14 cellular contexts compared by ENCODE assay signal in the genomic region with DNA sequence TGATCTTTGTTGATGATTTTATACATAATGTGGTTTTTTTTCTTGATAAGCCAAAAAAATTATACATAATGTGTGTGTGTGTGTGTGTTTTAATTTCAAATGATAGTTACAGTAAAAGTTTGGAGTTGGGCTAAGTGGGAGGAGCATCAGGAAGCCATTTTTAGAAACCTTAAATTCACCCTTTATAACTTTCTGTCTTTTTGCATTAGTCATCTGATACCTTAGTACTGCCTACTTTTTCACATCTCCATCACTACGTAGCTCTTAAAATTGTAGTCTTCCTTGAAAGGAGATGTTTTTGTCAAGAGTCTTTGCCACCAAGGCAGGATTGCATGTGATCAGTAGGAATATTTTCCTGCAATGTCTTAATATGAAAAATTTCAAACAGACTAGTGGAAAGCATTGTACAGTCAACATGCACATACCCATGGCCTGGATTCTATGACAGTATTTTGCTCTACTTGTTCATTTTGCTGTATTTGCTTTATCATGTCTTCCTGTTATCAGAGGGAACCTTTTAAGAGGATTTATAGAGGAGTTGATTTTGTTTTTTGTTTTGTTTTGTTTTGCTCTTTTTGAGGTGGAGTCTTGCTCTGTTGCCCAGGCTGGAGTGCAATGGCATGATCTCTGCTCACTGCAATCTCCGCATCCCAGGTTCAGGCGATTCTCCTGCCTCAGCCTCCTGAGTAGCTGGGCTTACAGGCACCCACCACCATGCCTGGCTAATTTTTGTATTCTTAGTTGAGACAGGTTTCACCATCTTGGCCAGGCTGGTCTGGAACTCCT. TPM values are rescaled to one million over a fixed set of nuclear protein-coding genes. Genes with fewer than 3 reads are reported as not detected.
A peak's percentile ranks its signal among the peaks of the same experiment; 100 is the strongest.
DNase-seq lines count a peak whose midpoint lies in the region; ATAC-seq and TF ChIP-seq lines count a peak whose summit lies in the region.
"Had no signal": no experiment of that assay in that cellular context is flagged by ENCODE, and none has a peak within 500 bp of the region (broad histone marks: within the 10 kb centered on the region; RNA-seq: fewer than 3 reads in every experiment).

No MANE protein-coding gene starts in this region.

- no peak for TF ChIP-seq POLR2A in gastrocnemius medialis (IDR thresholded peaks at IDR 0.05)

- no TSS peak for BruUV-seq in PC-9 (replicated peaks; lab: Mats Ljungman, UMichigan)

- CTCF ChIA-PET in PC-9 (lab: Charles Lee), result interaction anchor here (0.6 kb wide), 1 partner anchor 54 kb away, joined by 3 read pairs; no protein-coding TSS in a partner anchor

- peaks cover 40% of the 10 kb centered on the region for H3K36me3 Mint-ChIP-seq in activated CD4-positive, alpha-beta T cell treated with anti-CD3 and anti-CD28 coated beads, Interleukin-2, amount 10 ng/mL, durations not matched to agents 24 days and 14 days (ENCODE audit: low read depth)
- H3K36me3 Mint-ChIP-seq in effector memory CD8-positive, alpha-beta T cell (ENCODE audit: insufficient read depth), result peaks cover 38% of the 10 kb centered on the region

- POLR2A ChIA-PET in PC-9 (lab: Charles Lee; ENCODE audit: unreplicated experiment), result no interaction called here

- intact Hi-C loops in activated CD4-positive, alpha-beta T cell treated with anti-CD3 and anti-CD28 coated beads, Interleukin-2, amount 10 ng/mL, durations not matched to agents 24 days and 14 days (cut with micrococcal nuclease), result no loop called here
- intact Hi-C loops in PC-9 (cut with micrococcal nuclease; ENCODE audit: unreplicated experiment) (no loop called here), gastrocnemius medialis (cut with DNase I; ENCODE audit: low total_unique reads) (no loop called here), psoas muscle (cut with DNase I) (loop anchor here in 1 of 2 donors (5.0 kb wide), 1 partner anchor 37 kb away; no protein-coding TSS in a partner anchor)

- H3K4me2 ChIP-seq in PC-9, result peak overlapping the region; percentile 36; the same call in 1 of the 2 replicates
- H3K4me2 ChIP-seq: KMS-11 had no signal

- H3K9me3 ChIP-seq in PC-9 (ENCODE audit: insufficient read depth, low read depth) (no peaks in the 10 kb centered on the region), gastrocnemius medialis (no peaks in the 10 kb centered on the region), psoas muscle (no peaks in the 10 kb centered on the region)
- H3K9me3 ChIP-seq: right atrium auricular region, upper lobe of left lung had no signal

- H3K27me3 ChIP-seq in PC-9 (ENCODE audit: insufficient read depth, low read depth), result no peaks in the 10 kb centered on the region
- H3K27me3 ChIP-seq in gastrocnemius medialis, result no peaks in the 10 kb centered on the region
- H3K27me3 ChIP-seq in psoas muscle (ENCODE audit: insufficient read depth in 3 of 3, low read length in 2 of 3), result no peaks in the 10 kb centered on the region
- H3K27me3 ChIP-seq: right atrium auricular region, upper lobe of left lung had no signal

- in situ Hi-C loops in gastrocnemius medialis (cut with MboI; ENCODE audit: low sequenced_read_pairs in 4 of 4), result loop anchor here in 2 of 4 donors (5.0 to 10.0 kb wide), 2 partner anchors 47 to 54 kb away; no protein-coding TSS in a partner anchor

- WGBS in psoas muscle, 3 donors, result 77 to 89% (median 79%) methylated on average over 3 of the region's 3 CpGs

- H3K36me3 ChIP-seq in PC-9 (ENCODE audit: low read depth), result peaks cover 31% of the 10 kb centered on the region; the same call in 1 of the 2 replicates
- H3K36me3 ChIP-seq in gastrocnemius medialis, result no peaks in the 10 kb centered on the region
- H3K36me3 ChIP-seq in psoas muscle (ENCODE audit: insufficient read depth in 1 of 2, low read depth in 1 of 2), result peaks cover 0 to 2% of the 10 kb centered on the region in 2 donors

- no peaks in the 10 kb centered on the region for H3K9me3 Mint-ChIP-seq in activated CD4-positive, alpha-beta T cell treated with anti-CD3 and anti-CD28 coated beads, Interleukin-2, amount 10 ng/mL, durations not matched to agents 24 days and 14 days
- no peaks in the 10 kb centered on the region for H3K9me3 Mint-ChIP-seq in effector memory CD8-positive, alpha-beta T cell

- H3K4me1 Mint-ChIP-seq in activated CD4-positive, alpha-beta T cell treated with anti-CD3 and anti-CD28 coated beads, Interleukin-2, amount 10 ng/mL, durations not matched to agents 24 days and 14 days, result peaks cover 63% of the 10 kb centered on the region
- peaks cover 59 to 76% of the 10 kb centered on the region in 2 donors for H3K4me1 Mint-ChIP-seq in effector memory CD8-positive, alpha-beta T cell (ENCODE audit: low read depth in 2 of 2)

- H3K27ac Mint-ChIP-seq in activated CD4-positive, alpha-beta T cell treated with anti-CD3 and anti-CD28 coated beads, Interleukin-2, amount 10 ng/mL, durations not matched to agents 24 days and 14 days, result peak overlapping the region; percentile 30
- H3K27ac Mint-ChIP-seq in effector memory CD8-positive, alpha-beta T cell, result peak overlapping the region; percentile 88 to 90

- no peaks in the 10 kb centered on the region for H3K9me2 ChIP-seq in PC-9 (ENCODE audit: insufficient read depth)

- H3K27ac ChIP-seq in PC-9 (peak overlapping the region; percentile 90; the same call in 1 of the 2 replicates), gastrocnemius medialis (peak overlapping the region; percentile 1 to 94 (median 69)), psoas muscle (no peak overlapping the region)
- H3K27ac ChIP-seq: KMS-11, right atrium auricular region had no signal

- H3K79me2 ChIP-seq in PC-9 (ENCODE audit: low read depth), result peaks cover 97% of the 10 kb centered on the region

- no peak overlapping the region for H2AFZ ChIP-seq in PC-9

- peaks cover 72% of the 10 kb centered on the region for H3K4me1 ChIP-seq in PC-9 (replicated peaks; ENCODE audit: insufficient read depth)
- peaks cover 80 to 90% of the 10 kb centered on the region in 2 donors for H3K4me1 ChIP-seq in gastrocnemius medialis
- H3K4me1 ChIP-seq in psoas muscle, result peaks cover 86% of the 10 kb centered on the region

- no peak for ATAC-seq in effector memory CD8-positive, alpha-beta T cell (replicated peaks)
- ATAC-seq in gastrocnemius medialis (no peak), GM18870 (IDR thresholded peaks at IDR 0.05; ENCODE audit: unreplicated experiment) (no peak), psoas muscle (no peak)

- H3K27me3 Mint-ChIP-seq in activated CD4-positive, alpha-beta T cell treated with anti-CD3 and anti-CD28 coated beads, Interleukin-2, amount 10 ng/mL, durations not matched to agents 24 days and 14 days, result no peaks in the 10 kb centered on the region
- no peaks in the 10 kb centered on the region for H3K27me3 Mint-ChIP-seq in effector memory CD8-positive, alpha-beta T cell

- TF ChIP-seq CTCF in PC-9 (conservative IDR thresholded peaks at IDR 0.05) (no peak), gastrocnemius medialis (IDR thresholded peaks at IDR 0.05 in 4 of 5, conservative IDR thresholded peaks at IDR 0.05 in 1 of 5) (no peak), psoas muscle (IDR thresholded peaks at IDR 0.05) (no peak)

- H3K4me3 Mint-ChIP-seq in activated CD4-positive, alpha-beta T cell treated with anti-CD3 and anti-CD28 coated beads, Interleukin-2, amount 10 ng/mL, durations not matched to agents 24 days and 14 days, result peak overlapping the region; percentile 41
- H3K4me3 Mint-ChIP-seq in effector memory CD8-positive, alpha-beta T cell, result peak overlapping the region; percentile 25 to 34

- peaks cover 58% of the 10 kb centered on the region for H3F3A ChIP-seq in PC-9 (ENCODE audit: insufficient read depth, low read depth)

- H4K20me1 ChIP-seq in PC-9 (ENCODE audit: insufficient read depth), result peaks cover 88% of the 10 kb centered on the region

- H3K4me3 ChIP-seq in PC-9 (no peak overlapping the region), gastrocnemius medialis (no peak overlapping the region), psoas muscle (no peak overlapping the region)
- H3K4me3 ChIP-seq: right atrium auricular region, upper lobe of left lung had no signal

- no peak for DNase-seq in activated CD4-positive, alpha-beta T cell treated with anti-CD3 and anti-CD28 coated beads, Interleukin-2, amount 10 ng/mL, durations not matched to agents 24 days and 14 days
- DNase-seq in activated CD4-positive, alpha-beta T cell treated with anti-CD3 and anti-CD28 coated beads, Interleukin-2, amount 50 U/mL, for 4 hours, result no peak
- no peak for DNase-seq in PC-9
- DNase-seq in effector memory CD8-positive, alpha-beta T cell, result no peak
- no peak for DNase-seq in gastrocnemius medialis
- DNase-seq in psoas muscle, result no peak
- no peak for DNase-seq in COR-L47 (lab: John Stamatoyannopoulos, UW)
- DNase-seq: ACHN; activated CD4-positive, alpha-beta T cell treated with anti-CD3 and anti-CD28 coated beads, Interleukin-2, amount 50 U/mL, for 48 hours; mesendoderm; upper lobe of left lung had no signal

RNA-seq across cellular contexts. Expression of gene RAC1, which starts 6.2 kb away (rescaled TPM):
- total RNA-seq in activated CD4-positive, alpha-beta T cell treated with anti-CD3 and anti-CD28 coated beads, Interleukin-2, amount 10 ng/mL, durations not matched to agents 24 days and 14 days, result 172 and 176 TPM in 2 replicates
- total RNA-seq in PC-9 (2021) (480 and 482 TPM in 2 replicates), gastrocnemius medialis (100 to 1,000 TPM in 2 of 4 donors, 10 to 100 TPM in 2; 75.2 to 168 (median 111) TPM), psoas muscle (100 to 1,000 TPM; 141 to 189 (median 175) TPM)
- 100 to 1,000 TPM; 167 to 284 (median 238) TPM for polyA plus RNA-seq in psoas muscle

RNA-seq across cellular contexts. Expression of gene FAM220A, which starts 31.7 kb away (rescaled TPM):
- total RNA-seq in activated CD4-positive, alpha-beta T cell treated with anti-CD3 and anti-CD28 coated beads, Interleukin-2, amount 10 ng/mL, durations not matched to agents 24 days and 14 days, result 7.8 and 9.3 TPM in 2 replicates
- 19.0 and 19.2 TPM in 2 replicates for total RNA-seq in PC-9 (2021)
- total RNA-seq in gastrocnemius medialis, result 10 to 100 TPM; 40.3 to 61.1 (median 50.8) TPM
- total RNA-seq in psoas muscle, result 10 to 100 TPM; 24.9 to 44.2 (median 32.8) TPM
- polyA plus RNA-seq in psoas muscle, result 100 to 1,000 TPM in 1 of 3 donors, 10 to 100 TPM in 2; 12.6 to 108 (median 31.8) TPM
